ENCODE assay signal across 9 cellular contexts in the genomic region with DNA sequence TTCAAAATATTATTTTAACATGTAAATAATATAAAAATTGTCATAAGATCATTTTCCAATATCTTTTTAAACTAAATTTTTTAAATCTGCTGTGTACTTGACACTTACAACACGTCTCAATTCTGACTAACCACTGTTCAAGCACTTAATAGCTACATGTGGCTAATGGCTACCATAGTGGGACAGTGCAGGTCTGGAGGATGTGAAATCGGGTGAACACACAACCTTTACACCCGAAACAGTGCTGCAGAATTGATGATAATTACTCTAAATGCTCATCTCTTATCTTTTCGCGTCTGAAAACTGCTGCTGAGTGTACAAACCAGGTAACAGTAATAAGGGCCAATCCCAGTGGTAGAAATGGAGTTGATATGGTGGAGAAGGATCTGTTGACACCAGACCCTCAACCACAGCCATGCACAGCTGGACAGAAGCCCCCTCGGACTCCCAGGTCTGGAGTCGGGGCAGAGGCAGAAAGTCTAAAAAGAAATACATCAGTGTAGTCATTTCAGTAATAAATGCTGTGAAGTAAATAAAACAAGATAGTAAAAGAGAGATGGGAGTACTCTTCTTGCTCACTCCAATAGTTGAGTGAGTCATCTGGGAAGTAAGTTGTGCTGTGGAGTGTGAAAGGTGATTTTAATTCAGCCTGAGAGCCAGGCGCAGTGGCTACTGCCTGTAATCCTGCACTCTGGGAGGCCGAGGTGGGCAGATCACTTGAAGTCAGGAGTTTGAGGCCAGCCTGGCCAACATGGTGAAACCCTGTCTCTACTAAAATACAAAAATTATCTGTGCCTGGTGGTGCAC.
DNase-seq lines count a peak whose midpoint lies in the region; ATAC-seq lines count a peak whose summit lies in the region.
"Had no signal": no experiment of that assay in that cellular context is flagged by ENCODE, and none has a peak within 500 bp of the region (broad histone marks: within the 10 kb centered on the region; RNA-seq: fewer than 3 reads in every experiment).

No MANE protein-coding gene starts in this region.

- DNase-seq in ELR (ENCODE audit: low read depth) (peak; percentile 23), kidney glomerular epithelial cell (lab: John Stamatoyannopoulos, UW) (peak; percentile 67), NCI-H1105 (lab: John Stamatoyannopoulos, UW) (no peak), posterior cingulate gyrus (no peak), DMS53 (lab: John Stamatoyannopoulos, UW) (no peak), RKO (ENCODE audit: low spot score) (no peak)
- DNase-seq: activated naive CD8-positive, alpha-beta T cell treated with anti-CD3 and anti-CD28 coated beads, Interleukin-2, amount 10 ng/mL, durations not matched to agents 7 days and 5 days had no signal

- ATAC-seq in GM21390 (IDR thresholded peaks at IDR 0.05; ENCODE audit: unreplicated experiment) = peak; percentile 94
- ATAC-seq in HG03460 (IDR thresholded peaks at IDR 0.05; ENCODE audit: unreplicated experiment) = peak; percentile 92

- intact Hi-C loops in posterior cingulate gyrus (cut with DNase I) = no loop called here

Comparison
In these comparisons a context has a peak if more than half of its experiments do, and no peak if none do; other contexts are left out.
1. DNase-seq: peak in ELR (single experiment) and kidney glomerular epithelial cell (single experiment); none in NCI-H1105 (single experiment), posterior cingulate gyrus (0 of 10), DMS53 (single experiment) and RKO (single experiment).